Comparison of ENCODE assay signal across 8 cellular contexts in genomic region chr19:52139291-52140076, GRCh38. TPM values are rescaled to one million over a fixed set of nuclear protein-coding genes. Genes with fewer than 3 reads are reported as not detected.
DNase-seq lines count a peak whose midpoint lies in the region; ATAC-seq, FAIRE-seq and TF ChIP-seq lines count a peak whose summit lies in the region.

Gene ZNF616 (minus strand): TSS chr19:52139938. CDS start chr19:52130512, 9,426 bp downstream.

- peak within 1 kb of the TSS; percentile 99 for H3K9ac ChIP-seq in kidney (ENCODE audit: low read length in 2 of 2)

- no peaks in the 10 kb centered on the region for H3K9me3 ChIP-seq in kidney (ENCODE audit: control insufficient read depth in 1 of 2, low read length in 2 of 2)

- peaks cover 8 to 13% of the 10 kb centered on the region in 2 donors for H3K4me1 ChIP-seq in kidney (ENCODE audit: control insufficient read depth in 1 of 2, insufficient read depth in 1 of 2, low read depth in 1 of 2, low read length in 2 of 2)

- no peaks in the 10 kb centered on the region for H3K36me3 ChIP-seq in kidney (ENCODE audit: control insufficient read depth in 1 of 2, insufficient read depth in 2 of 2, low read length in 2 of 2)

- peak; percentile 82 for TF ChIP-seq CTCF in kidney (IDR thresholded peaks at IDR 0.05; ENCODE audit: borderline replicate concordance, extremely low read depth, insufficient read depth)

- DNase-seq in AML-193 (lab: John Stamatoyannopoulos, UW): peak; percentile 87 to 89
- peak; percentile 76 to 91 for DNase-seq in NCI-H446 (lab: John Stamatoyannopoulos, UW)
- DNase-seq in activated CD4-positive, alpha-beta T cell treated with anti-CD3 and anti-CD28 coated beads for 1 hour: peak; percentile 95
- peak; percentile 91 to 94 for DNase-seq in cerebellar nuclear complex (lab: John Stamatoyannopoulos, UW)
- peak; percentile 99 for DNase-seq in kidney
- DNase-seq in stimulated activated CD4-positive, alpha-beta T cell treated with anti-CD3 and anti-CD28 coated beads, Interleukin-15, amount 100 ng/mL, for 1 hour (ENCODE audit: low read depth in 1 of 2, low spot score in 1 of 2): peak; percentile 97 to 99

- H3K4me3 ChIP-seq in kidney (ENCODE audit: low read length in 2 of 2): peak within 1 kb of the TSS; percentile 100

- ATAC-seq in GM19023 (IDR thresholded peaks at IDR 0.05; ENCODE audit: unreplicated experiment): peak; percentile 96
- peak; percentile 92 for ATAC-seq in HG03354 (IDR thresholded peaks at IDR 0.05; ENCODE audit: poor library complexity, severe bottlenecking, unreplicated experiment)

- peak; percentile 58 for FAIRE-seq in kidney (lab: Jason Lieb, UNC)

- H3K27ac ChIP-seq in kidney (ENCODE audit: low read depth in 2 of 2, low read length in 2 of 2): peak within 1 kb of the TSS; percentile 92 to 96

- intact Hi-C loops in kidney (cut with DNase I): loop anchor here (10.0 kb wide), 1 partner anchor 95 kb away; no protein-coding TSS in a partner anchor

RNA-seq across cellular contexts. Expression of gene ZNF616, which starts in this region (rescaled TPM):
- 12.8 TPM for total RNA-seq in kidney
- polyA plus RNA-seq in kidney (ENCODE audit: insufficient read depth, low read depth, low replicate concordance): 3.2 TPM

Comparison
In these comparisons a context has a peak if more than half of its experiments do, and no peak if none do; other contexts are left out.
1. Peak in every context shown above with its lines: DNase-seq, ATAC-seq, H3K4me3 ChIP-seq and H3K27ac ChIP-seq.